In the genomic region with DNA sequence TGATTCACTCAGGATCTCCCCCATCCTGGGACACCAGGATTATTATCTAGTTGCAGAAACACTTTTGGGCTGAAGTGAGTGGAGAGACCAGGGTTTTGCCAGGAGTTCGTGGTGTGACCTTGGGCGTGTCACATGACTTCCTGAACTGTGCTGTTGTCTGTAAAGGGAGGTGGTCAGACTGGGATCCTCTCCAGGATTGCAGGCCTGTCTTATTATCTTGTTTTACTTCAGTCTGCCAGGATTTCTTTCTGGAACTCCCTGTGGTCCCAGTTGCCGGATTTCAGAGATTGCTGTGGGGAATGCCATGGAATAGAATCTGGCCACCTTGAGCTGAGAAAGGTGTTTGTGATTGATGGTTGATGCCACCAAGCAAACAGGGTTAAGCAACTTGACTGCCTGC, we compare ENCODE assay signal across 10 cellular contexts. TPM values are rescaled to one million over a fixed set of nuclear protein-coding genes. Genes with fewer than 3 reads are reported as not detected.
DNase-seq lines count a peak whose midpoint lies in the region; ATAC-seq and TF ChIP-seq lines count a peak whose summit lies in the region.
"Had no signal": no experiment of that assay in that cellular context is flagged by ENCODE, and none has a peak within 500 bp of the region (broad histone marks: within the 10 kb centered on the region; RNA-seq: fewer than 3 reads in every experiment).

No MANE protein-coding gene starts in this region.

- WGBS in spleen, 5 donors, result 32 to 47% (median 37%) methylated on average over 3 of the region's 3 CpGs

- no peaks in the 10 kb centered on the region for H3K27me3 ChIP-seq in spleen (replicated peaks in 1 of 7)

- in situ Hi-C loops in GM13976 (cut with MboI; ENCODE audit: low sequenced_read_pairs, unreplicated experiment), result no loop called here

- no peak for ATAC-seq in HG03175 (IDR thresholded peaks at IDR 0.05; ENCODE audit: unreplicated experiment)
- ATAC-seq in GM19452 (IDR thresholded peaks at IDR 0.05; ENCODE audit: unreplicated experiment), result no peak
- ATAC-seq: Panc1 had no signal

- no peaks in the 10 kb centered on the region for H3K9me3 ChIP-seq in spleen

- peak; percentile 53 for DNase-seq in HFF-Myc (ENCODE audit: extremely low read depth, low read depth)
- DNase-seq in amniotic epithelial cell (ENCODE audit: low read depth), result peak; percentile 89
- peak; percentile 80 for DNase-seq in iris pigment epithelial cell (ENCODE audit: low read depth)
- no peak for DNase-seq in spleen
- no peak for DNase-seq in DMS79 (lab: John Stamatoyannopoulos, UW)
- no peak for DNase-seq in GM13976 (ENCODE audit: low spot score)

- H3K27ac ChIP-seq in spleen, result peak overlapping the region; percentile 46 to 90 (median 80)
- H3K27ac ChIP-seq: HL-60 had no signal

- no peak overlapping the region for H3K4me3 ChIP-seq in HFF-Myc (replicated peaks; ENCODE audit: low read depth, low read length)
- H3K4me3 ChIP-seq in spleen, result peak overlapping the region in 3 of 8 donors; percentile 2 to 44 (median 2)

- TF ChIP-seq CTCF in HFF-Myc (IDR thresholded peaks at IDR 0.05; ENCODE audit: low read depth, low read length, missing control alignments) (no peak), spleen (IDR thresholded peaks at IDR 0.05 in 8 of 11, conservative IDR thresholded peaks at IDR 0.05 in 3 of 11) (no peak), GM13976 (IDR thresholded peaks at IDR 0.05; ENCODE audit: borderline replicate concordance, control extremely low read depth, extremely low read depth, insufficient read depth, missing control alignments) (no peak)

- intact Hi-C loops in spleen (cut with DNase I; ENCODE audit: low total_unique reads), result no loop called here

- H3K4me1 ChIP-seq in spleen, result peaks cover 7 to 70% (median 30%) of the 10 kb centered on the region in 6 donors

- TF ChIP-seq POLR2A in spleen (IDR thresholded peaks at IDR 0.05), result no peak

- peaks cover 0 to 94% (median 51%) of the 10 kb centered on the region in 6 donors for H3K36me3 ChIP-seq in spleen

RNA-seq across cellular contexts. Expression of a gene that starts 35.8 kb away (rescaled TPM):
- 10 to 100 TPM; 30.3 to 46.2 (median 42.5) TPM for total RNA-seq in spleen
- polyA plus RNA-seq in spleen, result 10 to 100 TPM; 11.5 to 30.9 (median 12.0) TPM

RNA-seq across cellular contexts. Expression of a gene that starts 54.7 kb away (rescaled TPM):
- 10 to 100 TPM; 18.2 to 58.5 (median 34.6) TPM for total RNA-seq in spleen
- polyA plus RNA-seq in spleen, result 1 to 10 TPM; 4.8 to 9.5 (median 5.3) TPM

Comparison
In these comparisons a context has a peak if more than half of its experiments do, and no peak if none do; other contexts are left out.
1. DNase-seq: peak in HFF-Myc (single experiment), amniotic epithelial cell (single experiment) and iris pigment epithelial cell (single experiment); none in spleen (single experiment), DMS79 (single experiment) and GM13976 (single experiment).